Comparison of ENCODE assay signal across 32 cellular contexts in genomic region chr17:50778471-50778870, GRCh38. TPM values are rescaled to one million over a fixed set of nuclear protein-coding genes. Genes with fewer than 3 reads are reported as not detected.
"Had no signal": no experiment of that assay in that cellular context is flagged by ENCODE, and none has a peak within 500 bp of the region (broad histone marks: within the 10 kb centered on the region; RNA-seq: fewer than 3 reads in every experiment).

No MANE protein-coding gene starts in this region.

- H3K9me3 ChIP-seq: adrenal gland, body of pancreas, esophagus muscularis mucosa, gastrocnemius medialis had no signal

- DNase-seq: activated CD4-positive, alpha-beta memory T cell treated with anti-CD3 and anti-CD28 coated beads for 36 hours; activated CD4-positive, alpha-beta T cell treated with anti-CD3 and anti-CD28 coated beads for 36 hours; activated CD4-positive, alpha-beta T cell treated with anti-CD3 and anti-CD28 coated beads, Interleukin-2, amount 10 ng/mL, durations not matched to agents 24 days and 14 days; activated CD4-positive, CD25-positive, alpha-beta regulatory T cell; activated CD4-positive, CD25-positive, alpha-beta regulatory T cell treated with anti-CD3 and anti-CD28 coated beads, Interleukin-2, amount 50 U/mL, for 72 hours; activated CD8-positive, alpha-beta memory T cell treated with anti-CD3 and anti-CD28 coated beads, Interleukin-2, amount 10 ng/mL, durations not matched to agents 7 days and 5 days; activated CD8-positive, alpha-beta memory T cell treated with anti-CD3 and anti-CD28 coated beads, Interleukin-2, amount 50 U/mL, for 4 hours; activated CD8-positive, alpha-beta T cell treated with anti-CD3 and anti-CD28 coated beads, Interleukin-2, amount 10 ng/mL, durations not matched to agents 7 days and 5 days; activated naive CD4-positive, alpha-beta T cell treated with anti-CD3 and anti-CD28 coated beads for 36 hours; activated naive CD8-positive, alpha-beta T cell treated with anti-CD3 and anti-CD28 coated beads for 36 hours; activated naive CD8-positive, alpha-beta T cell treated with anti-CD3 and anti-CD28 coated beads, Interleukin-2, amount 50 U/mL, for 24 hours; activated T-cell treated with anti-CD3 and anti-CD28 coated beads, Interleukin-2, amount 50 U/mL, for 1 hour; activated T-cell treated with anti-CD3 and anti-CD28 coated beads, Interleukin-2, amount 50 U/mL, for 48 hours; adrenal gland; amygdala; body of pancreas; caudate nucleus; cortex of kidney; dermis blood vessel endothelial cell; effector CD4-positive, alpha-beta T cell; effector memory CD8-positive, alpha-beta T cell; erythroblast; foreskin keratinocyte; gastrocnemius medialis; T-helper 2 cell had no signal

- H3K36me3 ChIP-seq: adrenal gland, esophagus muscularis mucosa, gastrocnemius medialis had no signal

- H3K27me3 ChIP-seq: adrenal gland, body of pancreas, foreskin keratinocyte, gastrocnemius medialis had no signal

- H3K4me3 ChIP-seq: adrenal gland, body of pancreas, esophagus muscularis mucosa, gastrocnemius medialis had no signal

- H3K27ac ChIP-seq: adrenal gland, body of pancreas, esophagus muscularis mucosa, foreskin keratinocyte, gastrocnemius medialis had no signal

- H3K4me1 ChIP-seq: adrenal gland, foreskin keratinocyte, gastrocnemius medialis had no signal

RNA-seq across cellular contexts. Expression of gene ANKRD40CL, which starts 11.2 kb away (rescaled TPM):
- total RNA-seq: activated CD4-positive, alpha-beta memory T cell treated with anti-CD3 and anti-CD28 coated beads for 36 hours; activated CD4-positive, alpha-beta T cell treated with anti-CD3 and anti-CD28 coated beads for 36 hours; activated CD4-positive, alpha-beta T cell treated with anti-CD3 and anti-CD28 coated beads, Interleukin-2, amount 10 ng/mL, durations not matched to agents 24 days and 14 days; activated CD8-positive, alpha-beta memory T cell treated with anti-CD3 and anti-CD28 coated beads for 36 hours; activated CD8-positive, alpha-beta memory T cell treated with anti-CD3 and anti-CD28 coated beads, Interleukin-2, amount 10 ng/mL, durations not matched to agents 7 days and 5 days; activated CD8-positive, alpha-beta T cell treated with anti-CD3 and anti-CD28 coated beads, Interleukin-2, amount 10 ng/mL, durations not matched to agents 7 days and 5 days; activated naive CD4-positive, alpha-beta T cell treated with anti-CD3 and anti-CD28 coated beads for 36 hours; activated naive CD8-positive, alpha-beta T cell treated with anti-CD3 and anti-CD28 coated beads for 36 hours; activated T-helper 1 cell treated with anti-CD3 and anti-CD28 coated beads, Interleukin-12 subunit alpha, Interleukin-12 subunit beta, Interleukin-2, Interleukin-4 antibody, amounts not matched to agents 30 ng/mL and 10 ng/mL and 1 ng/mL, durations not matched to agents 14 hours and 24 hours and 36 hours; activated T-helper 2 cell treated with anti-CD3 and anti-CD28 coated beads, Interferon-gamma antibody, Interleukin-2, Interleukin-4, amounts not matched to agents 10 μg/mL and 5 μg/mL and 100 μg/mL, durations not matched to agents 14 hours and 24 hours and 36 hours; adrenal gland; aorta; chondrocyte; dermis blood vessel endothelial cell; foreskin keratinocyte; gastrocnemius medialis; glomerular endothelial cell had no signal

RNA-seq across cellular contexts. Expression of gene WFIKKN2, which starts 56.9 kb away (rescaled TPM):
- total RNA-seq: activated CD4-positive, alpha-beta memory T cell treated with anti-CD3 and anti-CD28 coated beads for 36 hours; activated CD4-positive, alpha-beta T cell treated with anti-CD3 and anti-CD28 coated beads for 36 hours; activated CD4-positive, alpha-beta T cell treated with anti-CD3 and anti-CD28 coated beads, Interleukin-2, amount 10 ng/mL, durations not matched to agents 24 days and 14 days; activated CD8-positive, alpha-beta memory T cell treated with anti-CD3 and anti-CD28 coated beads for 36 hours; activated CD8-positive, alpha-beta memory T cell treated with anti-CD3 and anti-CD28 coated beads, Interleukin-2, amount 10 ng/mL, durations not matched to agents 7 days and 5 days; activated CD8-positive, alpha-beta T cell treated with anti-CD3 and anti-CD28 coated beads, Interleukin-2, amount 10 ng/mL, durations not matched to agents 7 days and 5 days; activated naive CD4-positive, alpha-beta T cell treated with anti-CD3 and anti-CD28 coated beads for 36 hours; activated naive CD8-positive, alpha-beta T cell treated with anti-CD3 and anti-CD28 coated beads for 36 hours; activated T-helper 1 cell treated with anti-CD3 and anti-CD28 coated beads, Interleukin-12 subunit alpha, Interleukin-12 subunit beta, Interleukin-2, Interleukin-4 antibody, amounts not matched to agents 30 ng/mL and 10 ng/mL and 1 ng/mL, durations not matched to agents 14 hours and 24 hours and 36 hours; activated T-helper 2 cell treated with anti-CD3 and anti-CD28 coated beads, Interferon-gamma antibody, Interleukin-2, Interleukin-4, amounts not matched to agents 10 μg/mL and 5 μg/mL and 100 μg/mL, durations not matched to agents 14 hours and 24 hours and 36 hours; dermis blood vessel endothelial cell; foreskin keratinocyte; glomerular endothelial cell had no signal
